10 cellular contexts compared by ENCODE assay signal in genomic region chr11:407651-408080, GRCh38. TPM values are rescaled to one million over a fixed set of nuclear protein-coding genes. Genes with fewer than 3 reads are reported as not detected.
DNase-seq lines count a peak whose midpoint lies in the region; ATAC-seq and TF ChIP-seq lines count a peak whose summit lies in the region.
"Had no signal": no experiment of that assay in that cellular context is flagged by ENCODE, and none has a peak within 500 bp of the region (broad histone marks: within the 10 kb centered on the region; RNA-seq: fewer than 3 reads in every experiment).

No MANE protein-coding gene starts in this region.

- H3K9me3 ChIP-seq in KOPT-K1 (ENCODE audit: insufficient read depth, low read length, poor library complexity, severe bottlenecking), result no peaks in the 10 kb centered on the region
- no peaks in the 10 kb centered on the region for H3K9me3 ChIP-seq in esophagus squamous epithelium
- no peaks in the 10 kb centered on the region for H3K9me3 ChIP-seq in spleen
- H3K9me3 ChIP-seq in endodermal cell (ENCODE audit: control insufficient read depth, low read length), result no peaks in the 10 kb centered on the region
- H3K9me3 ChIP-seq: gastroesophageal sphincter, thyroid gland had no signal

- no peak for TF ChIP-seq POLR2A in esophagus squamous epithelium (IDR thresholded peaks at IDR 0.05)
- no peak for TF ChIP-seq POLR2A in spleen (IDR thresholded peaks at IDR 0.05)

- H3K4me3 ChIP-seq in esophagus squamous epithelium (peak overlapping the region in 3 of 4 donors; percentile 16 to 85 (median 59)), spleen (peak overlapping the region in 5 of 8 donors; percentile 10 to 82 (median 53)), endodermal cell (ENCODE audit: low read length) (no peak overlapping the region)

- H3K27me3 ChIP-seq in esophagus squamous epithelium (peaks cover 0 to 5% (median 0%) of the 10 kb centered on the region in 4 donors), spleen (replicated peaks in 1 of 7) (peaks cover 0 to 11% (median 6%) of the 10 kb centered on the region in 7 donors), endodermal cell (ENCODE audit: control insufficient read depth, insufficient read depth, low read length, poor library complexity, severe bottlenecking) (no peaks in the 10 kb centered on the region)
- H3K27me3 ChIP-seq: thyroid gland had no signal

- CTCF ChIA-PET in activated CD8-positive, alpha-beta memory T cell treated with anti-CD3 and anti-CD28 coated beads, Interleukin-2, amount 10 ng/mL, durations not matched to agents 7 days and 5 days (lab: Charles Lee), result interaction anchor here (0.9 to 8.4 kb wide), 8 partner anchors 8 to 170 kb away, joined by 3 to 95 read pairs (median 6); partner anchors contain the start of genes PSMD13, PTDSS2, RNH1 and SIGIRR

- peaks cover 14% of the 10 kb centered on the region for H3K4me1 Mint-ChIP-seq in activated CD8-positive, alpha-beta memory T cell treated with anti-CD3 and anti-CD28 coated beads, Interleukin-2, amount 10 ng/mL, durations not matched to agents 7 days and 5 days
- peaks cover 2% of the 10 kb centered on the region for H3K4me1 Mint-ChIP-seq in endodermal cell

- no peaks in the 10 kb centered on the region for H3K36me3 Mint-ChIP-seq in activated CD8-positive, alpha-beta memory T cell treated with anti-CD3 and anti-CD28 coated beads, Interleukin-2, amount 10 ng/mL, durations not matched to agents 7 days and 5 days
- H3K36me3 Mint-ChIP-seq in endodermal cell (ENCODE audit: low read depth), result peaks cover 7% of the 10 kb centered on the region

- no peaks in the 10 kb centered on the region for H3K9me3 Mint-ChIP-seq in activated CD8-positive, alpha-beta memory T cell treated with anti-CD3 and anti-CD28 coated beads, Interleukin-2, amount 10 ng/mL, durations not matched to agents 7 days and 5 days (ENCODE audit: low read depth)
- no peaks in the 10 kb centered on the region for H3K9me3 Mint-ChIP-seq in endodermal cell

- 100% methylated on average over 1 of the region's 28 CpGs; no CpG with 5 or more reads in 1 of the 2 donors for WGBS in esophagus squamous epithelium, 2 donors
- WGBS in spleen, 5 donors, result 73 to 81% (median 77%) methylated on average over 17 to 28 of the region's 28 CpGs
- 86 to 90% methylated on average over 12 to 28 of the region's 28 CpGs for WGBS in endodermal cell (ENCODE audit: insufficient coverage in 1 of 2, insufficient read length in 1 of 2), 2 experiments

- H3K27me3 Mint-ChIP-seq in activated CD8-positive, alpha-beta memory T cell treated with anti-CD3 and anti-CD28 coated beads, Interleukin-2, amount 10 ng/mL, durations not matched to agents 7 days and 5 days, result no peaks in the 10 kb centered on the region
- H3K27me3 Mint-ChIP-seq in endodermal cell (ENCODE audit: insufficient read depth), result peaks cover 2% of the 10 kb centered on the region

- no peak overlapping the region for H3K9ac ChIP-seq in endodermal cell (ENCODE audit: extremely low read depth, low read length, poor library complexity, severe bottlenecking)

- no peak for DNase-seq in activated CD8-positive, alpha-beta memory T cell treated with anti-CD3 and anti-CD28 coated beads, Interleukin-2, amount 10 ng/mL, durations not matched to agents 7 days and 5 days
- DNase-seq in activated CD8-positive, alpha-beta memory T cell treated with anti-CD3 and anti-CD28 coated beads, Interleukin-2, amount 50 U/mL, for 4 hours, result no peak
- no peak for DNase-seq in esophagus squamous epithelium (lab: John Stamatoyannopoulos, UW)
- no peak for DNase-seq in spleen
- DNase-seq in endodermal cell, result no peak
- no peak for DNase-seq in RKO (ENCODE audit: low spot score)

- peaks cover 15 to 51% (median 16%) of the 10 kb centered on the region in 3 donors for H3K4me1 ChIP-seq in esophagus squamous epithelium
- H3K4me1 ChIP-seq in spleen, result peaks cover 11 to 53% (median 35%) of the 10 kb centered on the region in 6 donors
- H3K4me1 ChIP-seq in endodermal cell (ENCODE audit: control insufficient read depth, insufficient read depth, low read length), result peaks cover 3% of the 10 kb centered on the region

- intact Hi-C loops in esophagus squamous epithelium (cut with DNase I) (no loop called here), spleen (cut with DNase I; ENCODE audit: low total_unique reads) (loop anchor here (5.0 kb wide), 1 partner anchor 45 kb away; the partner anchor contains the start of gene PTDSS2)

- no peaks in the 10 kb centered on the region for H3K36me3 ChIP-seq in KOPT-K1 (ENCODE audit: insufficient read depth, low read length)
- peaks cover 0 to 34% (median 12%) of the 10 kb centered on the region in 3 donors for H3K36me3 ChIP-seq in esophagus squamous epithelium
- peaks cover 0 to 12% (median 0%) of the 10 kb centered on the region in 6 donors for H3K36me3 ChIP-seq in spleen
- H3K36me3 ChIP-seq in endodermal cell (ENCODE audit: control insufficient read depth, insufficient read depth, low read length), result no peaks in the 10 kb centered on the region
- H3K36me3 ChIP-seq: gastroesophageal sphincter had no signal

- no peak overlapping the region for H3K4me3 Mint-ChIP-seq in activated CD8-positive, alpha-beta memory T cell treated with anti-CD3 and anti-CD28 coated beads, Interleukin-2, amount 10 ng/mL, durations not matched to agents 7 days and 5 days
- no peak overlapping the region for H3K4me3 Mint-ChIP-seq in endodermal cell

- H3K27ac Mint-ChIP-seq in activated CD8-positive, alpha-beta memory T cell treated with anti-CD3 and anti-CD28 coated beads, Interleukin-2, amount 10 ng/mL, durations not matched to agents 7 days and 5 days, result peak overlapping the region; percentile 49
- no peak overlapping the region for H3K27ac Mint-ChIP-seq in endodermal cell

- no peak for TF ChIP-seq CTCF in esophagus squamous epithelium (IDR thresholded peaks at IDR 0.05)
- no peak for TF ChIP-seq CTCF in spleen (IDR thresholded peaks at IDR 0.05 in 8 of 11, conservative IDR thresholded peaks at IDR 0.05 in 3 of 11)
- TF ChIP-seq CTCF in endodermal cell (conservative IDR thresholded peaks at IDR 0.05), result no peak

- ATAC-seq in activated CD8-positive, alpha-beta memory T cell treated with anti-CD3 and anti-CD28 coated beads, Interleukin-2, amount 10 ng/mL, durations not matched to agents 7 days and 5 days, result no peak
- ATAC-seq in GM19328 (IDR thresholded peaks at IDR 0.05; ENCODE audit: unreplicated experiment), result no peak

- H3K27ac ChIP-seq in KOPT-K1 (ENCODE audit: low read depth, low read length, poor library complexity, severe bottlenecking), result peak overlapping the region; percentile 36
- peak overlapping the region; percentile 65 to 91 (median 80) for H3K27ac ChIP-seq in esophagus squamous epithelium
- peak overlapping the region in 7 of 8 donors; percentile 58 to 92 (median 73) for H3K27ac ChIP-seq in spleen
- H3K27ac ChIP-seq in endodermal cell (ENCODE audit: low read depth, low read length), result no peak overlapping the region

RNA-seq across cellular contexts. Expression of gene SIGIRR, which starts 7.1 kb away (rescaled TPM):
- total RNA-seq in activated CD8-positive, alpha-beta memory T cell treated with anti-CD3 and anti-CD28 coated beads, Interleukin-2, amount 10 ng/mL, durations not matched to agents 7 days and 5 days, result 100 to 1,000 TPM in 1 of 2 experiments, 10 to 100 TPM in 1; 96.2 to 198 TPM
- 10 to 100 TPM; 15.5 to 35.1 (median 16.1) TPM for total RNA-seq in esophagus squamous epithelium
- 100 to 1,000 TPM in 2 of 7 donors, 10 to 100 TPM in 5; 67.9 to 118 (median 90.9) TPM for total RNA-seq in spleen
- 100 to 1,000 TPM in 2 of 3 donors, 10 to 100 TPM in 1; 95.9 to 194 (median 161) TPM for polyA plus RNA-seq in spleen
- total RNA-seq in endodermal cell, result 10 to 100 TPM; 63.3 to 67.4 TPM
- 18.6 TPM for polyA plus RNA-seq in endodermal cell (2013, experiment 1 of 2)
- 14.9 TPM for polyA plus RNA-seq in endodermal cell (2013, experiment 2 of 2)

RNA-seq across cellular contexts. Expression of gene PKP3, which starts 13.7 kb away (rescaled TPM):
- total RNA-seq in activated CD8-positive, alpha-beta memory T cell treated with anti-CD3 and anti-CD28 coated beads, Interleukin-2, amount 10 ng/mL, durations not matched to agents 7 days and 5 days, result under 1 TPM; 0.09 to 0.18 TPM
- total RNA-seq in esophagus squamous epithelium (1,000 to 10,000 TPM in 1 of 4 donors, 100 to 1,000 TPM in 3; 314 to 1,016 (median 520) TPM), spleen (1 to 10 TPM in 1 of 7 donors, under 1 TPM in 2, not detected in 4; 0.40 to 2.8 (median 0.59) TPM), endodermal cell (10 to 100 TPM; 35.4 to 44.8 TPM)
- under 1 TPM; 0.09 to 0.48 (median 0.21) TPM for polyA plus RNA-seq in spleen
- polyA plus RNA-seq in endodermal cell (2013, experiment 1 of 2), result 1.2 TPM
- 0.62 TPM for polyA plus RNA-seq in endodermal cell (2013, experiment 2 of 2)

RNA-seq across cellular contexts. Expression of gene ANO9, which starts 34.1 kb away (rescaled TPM):
- total RNA-seq in activated CD8-positive, alpha-beta memory T cell treated with anti-CD3 and anti-CD28 coated beads, Interleukin-2, amount 10 ng/mL, durations not matched to agents 7 days and 5 days, result 10 to 100 TPM; 33.0 to 79.4 TPM
- total RNA-seq in esophagus squamous epithelium (10 to 100 TPM; 11.0 to 22.1 (median 16.2) TPM), spleen (10 to 100 TPM; 10.2 to 34.5 (median 25.9) TPM), endodermal cell (10 to 100 TPM; 16.8 to 17.8 TPM)
- polyA plus RNA-seq in spleen, result 10 to 100 TPM; 32.7 to 53.8 (median 50.3) TPM
- 1.2 TPM for polyA plus RNA-seq in endodermal cell (2013, experiment 1 of 2)
- polyA plus RNA-seq in endodermal cell (2013, experiment 2 of 2), result 0.50 TPM

RNA-seq across cellular contexts. Expression of gene B4GALNT4, which starts 38.4 kb away (rescaled TPM):
- under 1 TPM in 1 of 2 experiments, not detected in 1; 0.32 TPM for total RNA-seq in activated CD8-positive, alpha-beta memory T cell treated with anti-CD3 and anti-CD28 coated beads, Interleukin-2, amount 10 ng/mL, durations not matched to agents 7 days and 5 days
- total RNA-seq in esophagus squamous epithelium (1 to 10 TPM in 3 of 4 donors, under 1 TPM in 1; 0.97 to 7.9 (median 3.3) TPM), spleen (1 to 10 TPM in 1 of 7 donors, under 1 TPM in 4, not detected in 2; 0.17 to 1.1 (median 0.67) TPM), endodermal cell (100 to 1,000 TPM; 109 to 118 TPM)
- polyA plus RNA-seq in spleen, result 1 to 10 TPM; 1.6 to 5.2 (median 3.5) TPM
- polyA plus RNA-seq in endodermal cell (2013, experiment 1 of 2), result 126 TPM
- 105 TPM for polyA plus RNA-seq in endodermal cell (2013, experiment 2 of 2)

RNA-seq across cellular contexts. Expression of gene PTDSS2, which starts 42.4 kb away (rescaled TPM):
- 10 to 100 TPM; 26.6 to 31.2 TPM for total RNA-seq in activated CD8-positive, alpha-beta memory T cell treated with anti-CD3 and anti-CD28 coated beads, Interleukin-2, amount 10 ng/mL, durations not matched to agents 7 days and 5 days
- total RNA-seq in esophagus squamous epithelium (10 to 100 TPM; 15.8 to 34.3 (median 22.8) TPM), spleen (10 to 100 TPM; 24.6 to 40.7 (median 29.4) TPM), endodermal cell (10 to 100 TPM; 55.2 to 56.1 TPM)
- 10 to 100 TPM; 11.0 to 26.6 (median 14.9) TPM for polyA plus RNA-seq in spleen
- 37.5 TPM for polyA plus RNA-seq in endodermal cell (2013, experiment 1 of 2)
- polyA plus RNA-seq in endodermal cell (2013, experiment 2 of 2), result 32.8 TPM

Comparison
In these comparisons a context has a peak if more than half of its experiments do, and no peak if none do; other contexts are left out.
1. RNA of gene PKP3, which starts 13.7 kb away (total RNA-seq): 314 to 1,016 TPM in esophagus squamous epithelium and 35.4 to 44.8 TPM in endodermal cell; 0.40 to 2.8 TPM in spleen and 0.09 to 0.18 TPM in activated CD8-positive, alpha-beta memory T cell treated with anti-CD3 and anti-CD28 coated beads, Interleukin-2, amount 10 ng/mL, durations not matched to agents 7 days and 5 days; every median in the first group is over 4 times any median in the second.